3 cellular contexts compared by ENCODE assay signal in genomic region chr5:154540600-154540999, GRCh38.
TF ChIP-seq lines count a peak whose summit lies in the region.

No MANE protein-coding gene starts in this region.

TF ChIP-seq in HepG2, 621 proteins besides CTCF, POLR2A, EP300 and RAD21:
- TF ChIP-seq PPARG (CRISPR knock-in tag; conservative IDR thresholded peaks at IDR 0.05) (no peak), ZNF768 (CRISPR knock-in tag; IDR thresholded peaks at IDR 0.05) (peak; percentile 17; the same call in 1 of the 2 replicates)

TF ChIP-seq in HEK293, 187 proteins besides CTCF, POLR2A, EP300 and RAD21:
- TF ChIP-seq GLI2 (tag by site-specific recombination; IDR thresholded peaks at IDR 0.05; ENCODE audit: borderline replicate concordance, low read depth): no peak
- TF ChIP-seq ZNF768 (tag by site-specific recombination; IDR thresholded peaks at IDR 0.05): peak; percentile 81
- TF ChIP-seq KLF16 (tag by site-specific recombination; IDR thresholded peaks at IDR 0.05): no peak
- no peak for TF ChIP-seq ZNF211 (tag by site-specific recombination; IDR thresholded peaks at IDR 0.05; ENCODE audit: low read depth)

TF ChIP-seq in H1, 55 proteins besides CTCF, POLR2A, EP300 and RAD21:
- TF ChIP-seq KDM1A (IDR thresholded peaks at IDR 0.05; ENCODE audit: borderline replicate concordance, low read length) (peak; percentile 77), RXRA (IDR thresholded peaks at IDR 0.05; ENCODE audit: insufficient read depth, low read depth, low read length) (no peak)
TF ChIP-seq in H1: peak in this region for 1.
